Comparison of ENCODE assay signal across 1 cellular context in the genomic region with DNA sequence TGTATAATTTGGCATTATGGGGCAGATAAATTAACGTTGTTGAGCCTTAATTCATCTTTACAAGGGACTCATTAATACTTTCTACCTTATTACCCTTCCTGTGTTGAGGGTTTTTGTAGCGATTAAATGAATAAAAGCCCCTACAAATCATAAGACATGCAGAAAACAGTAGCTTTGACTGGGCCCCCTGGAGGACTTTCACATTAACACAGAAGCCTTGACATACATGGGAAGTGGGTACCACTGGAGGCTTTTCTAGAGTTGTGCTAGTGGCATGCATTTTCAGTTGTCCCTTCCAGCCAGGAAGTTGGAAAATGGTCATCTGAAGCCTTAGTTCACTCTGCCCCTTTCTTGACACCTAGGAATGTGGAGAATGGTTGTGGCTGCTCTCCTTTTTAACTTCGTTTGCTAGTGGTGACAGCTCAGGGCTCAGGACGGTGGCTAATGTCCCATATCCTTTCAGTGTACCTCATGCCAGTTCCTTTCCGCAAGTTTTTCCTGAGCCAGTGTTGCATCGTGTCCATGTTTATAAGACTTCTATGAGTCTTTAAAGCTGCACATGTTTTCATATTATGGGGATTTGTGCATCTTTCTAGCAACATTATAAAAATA.
TF ChIP-seq lines count a peak whose summit lies in the region.

No MANE protein-coding gene starts in this region.

TF ChIP-seq in HepG2, 621 proteins besides CTCF, POLR2A, EP300 and RAD21:
- TF ChIP-seq HIVEP1 (CRISPR knock-in tag; IDR thresholded peaks at IDR 0.05) (no peak), STAG1 (CRISPR knock-in tag; IDR thresholded peaks at IDR 0.05) (peak; percentile 3; the same call in 1 of the 2 replicates)
